In genomic region chrX:46573331-46573895, GRCh38 we compare ENCODE assay signal across 8 cellular contexts. TPM values are rescaled to one million over a fixed set of nuclear protein-coding genes. Genes with fewer than 3 reads are reported as not detected.
DNase-seq lines count a peak whose midpoint lies in the region; ATAC-seq, FAIRE-seq and TF ChIP-seq lines count a peak whose summit lies in the region.

TSS of gene CHST7 (plus strand) at chrX:46573765. CDS start at chrX:46573932, 167 bp downstream.

- DNase-seq in CD4-positive, alpha-beta memory T cell: peak; percentile 50 to 70 (median 57)
- peak; percentile 41 for DNase-seq in HTR-8/SVneo (ENCODE audit: insufficient read length, low spot score)
- DNase-seq in activated T-helper 1 cell treated with Interleukin-2 at 50 U/mL for 16 hours (ENCODE audit: low read depth): peak; percentile 46
- no peak for DNase-seq in esophagus muscularis mucosa (ENCODE audit: extremely low spot score)
- DNase-seq in substantia nigra (lab: John Stamatoyannopoulos, UW): peak in 41 of 49 donors; percentile 1 to 58 (median 24)

- H3K9me3 ChIP-seq in CD4-positive, alpha-beta memory T cell (ENCODE audit: control insufficient read depth in 1 of 2, low read length in 2 of 2): no peaks in the 10 kb centered on the region
- H3K9me3 ChIP-seq in OCI-LY3 (ENCODE audit: insufficient read depth, low read length): no peaks in the 10 kb centered on the region
- peaks cover 0 to 8% (median 0%) of the 10 kb centered on the region in 4 donors for H3K9me3 ChIP-seq in esophagus muscularis mucosa
- no peaks in the 10 kb centered on the region for H3K9me3 ChIP-seq in muscle layer of duodenum (ENCODE audit: control insufficient read depth in 1 of 2, low read length in 2 of 2)

- TF ChIP-seq POLR2A in esophagus muscularis mucosa (IDR thresholded peaks at IDR 0.05; ENCODE audit: low read depth): no peak

- peaks cover 0 to 7% of the 10 kb centered on the region in 2 donors for H3K36me3 Mint-ChIP-seq in CD4-positive, alpha-beta memory T cell

- peak within 1 kb of the TSS; percentile 65 for H3K27ac ChIP-seq in CD4-positive, alpha-beta memory T cell (ENCODE audit: low read depth, low read length)
- H3K27ac ChIP-seq in OCI-LY3 (ENCODE audit: low read length) (peak within 1 kb of the TSS; percentile 99), esophagus muscularis mucosa (replicated peaks in 1 of 4) (peak within 1 kb of the TSS; percentile 43 to 75 (median 67)), muscle layer of duodenum (ENCODE audit: low read length) (peak within 1 kb of the TSS; percentile 8), substantia nigra (ENCODE audit: low read depth, low read length, poor library complexity, severe bottlenecking) (no peak within 1 kb of the TSS)

- no peaks in the 10 kb centered on the region for H3K79me2 ChIP-seq in OCI-LY3 (ENCODE audit: low read length)

- POLR2A ChIA-PET in CD4-positive, alpha-beta memory T cell (lab: Charles Lee; ENCODE audit: partially characterized antibody): interaction anchor here (0.8 to 7.0 kb wide), 11 partner anchors 13 to 69 kb away, joined by 3 to 83 read pairs (median 5); no protein-coding TSS in a partner anchor

- H2AFZ ChIP-seq in OCI-LY3 (ENCODE audit: low read depth, low read length): peak within 1 kb of the TSS; percentile 85

- H3K27ac Mint-ChIP-seq in CD4-positive, alpha-beta memory T cell: peak within 1 kb of the TSS; percentile 75 to 89 (median 85)

- H3K4me1 ChIP-seq in CD4-positive, alpha-beta memory T cell (ENCODE audit: insufficient read depth, low read length): peaks cover 42% of the 10 kb centered on the region
- H3K4me1 ChIP-seq in OCI-LY3 (ENCODE audit: low read length): peaks cover 41% of the 10 kb centered on the region
- H3K4me1 ChIP-seq in esophagus muscularis mucosa: peaks cover 7 to 27% (median 17%) of the 10 kb centered on the region in 4 donors
- no peaks in the 10 kb centered on the region for H3K4me1 ChIP-seq in muscle layer of duodenum (ENCODE audit: control insufficient read depth in 1 of 2, insufficient read depth in 2 of 2, low read length in 2 of 2)

- no peaks in the 10 kb centered on the region for H3K36me3 ChIP-seq in CD4-positive, alpha-beta memory T cell (ENCODE audit: insufficient read depth, low read length)
- H3K36me3 ChIP-seq in OCI-LY3 (replicated peaks; ENCODE audit: low read depth, low read length) (peaks cover 5% of the 10 kb centered on the region), esophagus muscularis mucosa (no peaks in the 10 kb centered on the region), muscle layer of duodenum (ENCODE audit: control insufficient read depth in 1 of 2, insufficient read depth in 2 of 2, low read length in 2 of 2) (no peaks in the 10 kb centered on the region)

- intact Hi-C loops in CD4-positive, alpha-beta memory T cell (cut with micrococcal nuclease): loop anchor here (1.0 to 2.0 kb wide), 5 partner anchors 15 to 113 kb away; partner anchors contain the start of gene ZNF674
- intact Hi-C loops in esophagus muscularis mucosa (cut with DNase I): loop anchor here (5.0 kb wide), 1 partner anchor 114 kb away; no protein-coding TSS in a partner anchor

- FAIRE-seq in HTR-8/SVneo (lab: Jason Lieb, UNC): no peak

- peak; percentile 55 for TF ChIP-seq CTCF in OCI-LY3 (IDR thresholded peaks at IDR 0.05; ENCODE audit: low read depth, low read length)
- no peak for TF ChIP-seq CTCF in esophagus muscularis mucosa (IDR thresholded peaks at IDR 0.05)

- CTCF ChIA-PET in CD4-positive, alpha-beta memory T cell (lab: Charles Lee; ENCODE audit: partially characterized antibody): interaction anchor here (0.8 to 2.4 kb wide), 9 partner anchors 13 to 94 kb away, joined by 3 to 32 read pairs (median 5); no protein-coding TSS in a partner anchor

- H3K9ac ChIP-seq in OCI-LY3 (ENCODE audit: low read length): peak within 1 kb of the TSS; percentile 77

- H3K4me2 ChIP-seq in OCI-LY3 (ENCODE audit: low read length): peak within 1 kb of the TSS; percentile 99

- WGBS in esophagus muscularis mucosa: 38% methylated on average over 17 of the region's 35 CpGs

- no peaks in the 10 kb centered on the region for H3K27me3 Mint-ChIP-seq in CD4-positive, alpha-beta memory T cell

- peak within 1 kb of the TSS; percentile 14 to 69 for H3K4me3 ChIP-seq in CD4-positive, alpha-beta memory T cell (ENCODE audit: low read length in 2 of 2)
- peak within 1 kb of the TSS; percentile 91 for H3K4me3 ChIP-seq in OCI-LY3 (ENCODE audit: low read length)
- H3K4me3 ChIP-seq in esophagus muscularis mucosa: peak within 1 kb of the TSS; percentile 58 to 71 (median 60)
- peak within 1 kb of the TSS; percentile 44 to 73 for H3K4me3 ChIP-seq in muscle layer of duodenum (ENCODE audit: low read depth in 1 of 2, low read length in 2 of 2)

- no peaks in the 10 kb centered on the region for H3K9me3 Mint-ChIP-seq in CD4-positive, alpha-beta memory T cell

- peak; percentile 33 for ATAC-seq in GM19467 (IDR thresholded peaks at IDR 0.05; ENCODE audit: unreplicated experiment)

- peaks cover 21 to 44% (median 33%) of the 10 kb centered on the region in 4 donors for H3K4me1 Mint-ChIP-seq in CD4-positive, alpha-beta memory T cell

- TF ChIP-seq EP300 in esophagus muscularis mucosa (IDR thresholded peaks at IDR 0.05): no peak

- H4K20me1 ChIP-seq in OCI-LY3 (ENCODE audit: insufficient read depth, low read length): peaks cover 9% of the 10 kb centered on the region; the same call in 1 of the 2 replicates

- H3K27me3 ChIP-seq in CD4-positive, alpha-beta memory T cell (ENCODE audit: insufficient read depth, low read length): no peaks in the 10 kb centered on the region
- H3K27me3 ChIP-seq in OCI-LY3 (ENCODE audit: low read depth, low read length) (peaks cover 6% of the 10 kb centered on the region; the same call in 1 of the 2 replicates), esophagus muscularis mucosa (peaks cover 0 to 9% (median 0%) of the 10 kb centered on the region in 4 donors), muscle layer of duodenum (ENCODE audit: low read depth, low read length) (no peaks in the 10 kb centered on the region)

- peak within 1 kb of the TSS; percentile 61 to 91 (median 79) for H3K4me3 Mint-ChIP-seq in CD4-positive, alpha-beta memory T cell

RNA-seq across cellular contexts. Expression of gene CHST7, which starts in this region (rescaled TPM):
- 10 to 100 TPM; 11.4 to 11.8 TPM for total RNA-seq in CD4-positive, alpha-beta memory T cell
- 10 to 100 TPM in 1 of 2 donors, 1 to 10 TPM in 1; 8.9 to 16.2 TPM for polyA plus RNA-seq in CD4-positive, alpha-beta memory T cell
- total RNA-seq in esophagus muscularis mucosa: 10 to 100 TPM; 12.5 to 20.6 (median 17.2) TPM
